Comparison of ENCODE assay signal across 8 cellular contexts in genomic region chr1:236280438-236281285, GRCh38. TPM values are rescaled to one million over a fixed set of nuclear protein-coding genes. Genes with fewer than 3 reads are reported as not detected.
A peak's percentile ranks its signal among the peaks of the same experiment; 100 is the strongest.
DNase-seq lines count a peak whose midpoint lies in the region; ATAC-seq and TF ChIP-seq lines count a peak whose summit lies in the region.

No MANE protein-coding gene starts in this region.

- no peaks in the 10 kb centered on the region for H3K9me3 ChIP-seq in gastroesophageal sphincter

- peaks cover 9% of the 10 kb centered on the region for H3K9me3 Mint-ChIP-seq in activated T-helper 1 cell treated with anti-CD3 and anti-CD28 coated beads, Interleukin-12 subunit alpha, Interleukin-12 subunit beta, Interleukin-2, Interleukin-4 antibody, amounts not matched to agents 30 ng/mL and 10 ng/mL and 1 ng/mL, durations not matched to agents 14 hours and 24 hours and 36 hours

- 13 to 47% methylated on average over 3 to 15 of the region's 17 CpGs for WGBS in gastroesophageal sphincter (ENCODE audit: low coverage in 1 of 2), 2 donors

- ATAC-seq in gastroesophageal sphincter (no peak), HG02623 (IDR thresholded peaks at IDR 0.05; ENCODE audit: unreplicated experiment) (no peak)

- peak overlapping the region; percentile 90 for H3K4me3 Mint-ChIP-seq in activated T-helper 1 cell treated with anti-CD3 and anti-CD28 coated beads, Interleukin-12 subunit alpha, Interleukin-12 subunit beta, Interleukin-2, Interleukin-4 antibody, amounts not matched to agents 30 ng/mL and 10 ng/mL and 1 ng/mL, durations not matched to agents 14 hours and 24 hours and 36 hours

- no peaks in the 10 kb centered on the region for H3K36me3 ChIP-seq in gastroesophageal sphincter

- peaks cover 45% of the 10 kb centered on the region for H3K4me1 Mint-ChIP-seq in activated T-helper 1 cell treated with anti-CD3 and anti-CD28 coated beads, Interleukin-12 subunit alpha, Interleukin-12 subunit beta, Interleukin-2, Interleukin-4 antibody, amounts not matched to agents 30 ng/mL and 10 ng/mL and 1 ng/mL, durations not matched to agents 14 hours and 24 hours and 36 hours (ENCODE audit: low read depth)

- no peak for TF ChIP-seq EP300 in gastroesophageal sphincter (IDR thresholded peaks at IDR 0.05)

- H3K27ac ChIP-seq in gastroesophageal sphincter, result peak overlapping the region in 3 of 4 donors; percentile 85 to 94 (median 92)

- H3K36me3 Mint-ChIP-seq in activated T-helper 1 cell treated with anti-CD3 and anti-CD28 coated beads, Interleukin-12 subunit alpha, Interleukin-12 subunit beta, Interleukin-2, Interleukin-4 antibody, amounts not matched to agents 30 ng/mL and 10 ng/mL and 1 ng/mL, durations not matched to agents 14 hours and 24 hours and 36 hours (ENCODE audit: low read depth), result peaks cover 7% of the 10 kb centered on the region

- H3K27me3 Mint-ChIP-seq in activated T-helper 1 cell treated with anti-CD3 and anti-CD28 coated beads, Interleukin-12 subunit alpha, Interleukin-12 subunit beta, Interleukin-2, Interleukin-4 antibody, amounts not matched to agents 30 ng/mL and 10 ng/mL and 1 ng/mL, durations not matched to agents 14 hours and 24 hours and 36 hours (ENCODE audit: insufficient read depth), result peaks cover 4% of the 10 kb centered on the region

- peak overlapping the region; percentile 59 to 83 for H3K4me3 ChIP-seq in gastroesophageal sphincter

- no peak overlapping the region for H3K27ac Mint-ChIP-seq in activated T-helper 1 cell treated with anti-CD3 and anti-CD28 coated beads, Interleukin-12 subunit alpha, Interleukin-12 subunit beta, Interleukin-2, Interleukin-4 antibody, amounts not matched to agents 30 ng/mL and 10 ng/mL and 1 ng/mL, durations not matched to agents 14 hours and 24 hours and 36 hours

- DNase-seq in NCI-H82 (lab: John Stamatoyannopoulos, UW) (peak; percentile 27), NCI-H82 treated with DMSO at 0.1 percent for 48 hours (lab: John Stamatoyannopoulos, UW; ENCODE audit: unreplicated experiment) (no peak), NCI-H2227 treated with DMSO at 0.1 percent for 48 hours (lab: John Stamatoyannopoulos, UW) (peak; percentile 21), putamen (ENCODE audit: low spot score) (peak; percentile 21), SK-N-DZ (ENCODE audit: low spot score) (no peak)
- DNase-seq in activated T-helper 1 cell treated with anti-CD3 and anti-CD28 coated beads, Interleukin-12 subunit alpha, Interleukin-12 subunit beta, Interleukin-2, Interleukin-4 antibody, amounts not matched to agents 30 ng/mL and 10 ng/mL and 1 ng/mL, durations not matched to agents 14 hours and 24 hours and 36 hours (ENCODE audit: low spot score), result peak; percentile 4

- intact Hi-C loops in activated T-helper 1 cell treated with anti-CD3 and anti-CD28 coated beads, Interleukin-12 subunit alpha, Interleukin-12 subunit beta, Interleukin-2, Interleukin-4 antibody, amounts not matched to agents 30 ng/mL and 10 ng/mL and 1 ng/mL, durations not matched to agents 14 hours and 24 hours and 36 hours (cut with micrococcal nuclease), result loop anchor here (5.0 to 10.0 kb wide), 3 partner anchors 396 to 1906 kb away; partner anchors contain the start of gene COA6

- H3K27me3 ChIP-seq in gastroesophageal sphincter, result no peaks in the 10 kb centered on the region

- H3K4me1 ChIP-seq in gastroesophageal sphincter, result peaks cover 0 to 18% (median 7%) of the 10 kb centered on the region in 3 donors

- no peak for TF ChIP-seq CTCF in gastroesophageal sphincter (IDR thresholded peaks at IDR 0.05)

- TF ChIP-seq POLR2A in gastroesophageal sphincter (IDR thresholded peaks at IDR 0.05), result no peak

RNA-seq across cellular contexts. Expression of gene ERO1B, which starts 1.1 kb away (rescaled TPM):
- 2.1 and 2.4 TPM in 2 replicates for total RNA-seq in activated T-helper 1 cell treated with anti-CD3 and anti-CD28 coated beads, Interleukin-12 subunit alpha, Interleukin-12 subunit beta, Interleukin-2, Interleukin-4 antibody, amounts not matched to agents 30 ng/mL and 10 ng/mL and 1 ng/mL, durations not matched to agents 14 hours and 24 hours and 36 hours
- 10 to 100 TPM in 2 of 4 donors, 1 to 10 TPM in 2; 7.3 to 13.5 (median 9.3) TPM for total RNA-seq in gastroesophageal sphincter
- polyA plus RNA-seq in SK-N-DZ (2014; cell fraction: cytosol; rRNA removed), result 1.7 and 3.6 TPM in 2 replicates
- 2.4 and 2.8 TPM in 2 replicates for polyA plus RNA-seq in SK-N-DZ (2014; cell fraction: nucleus; rRNA removed)

Comparison
In these comparisons a context has a peak if more than half of its experiments do, and no peak if none do; other contexts are left out.
1. DNase-seq: peak in NCI-H82 (single experiment), NCI-H2227 treated with DMSO at 0.1 percent for 48 hours (single experiment), activated T-helper 1 cell treated with anti-CD3 and anti-CD28 coated beads, Interleukin-12 subunit alpha, Interleukin-12 subunit beta, Interleukin-2, Interleukin-4 antibody, amounts not matched to agents 30 ng/mL and 10 ng/mL and 1 ng/mL, durations not matched to agents 14 hours and 24 hours and 36 hours (single experiment) and putamen (single experiment); none in NCI-H82 treated with DMSO at 0.1 percent for 48 hours (single experiment) and SK-N-DZ (single experiment).